17 cellular contexts compared by ENCODE assay signal in the genomic region with DNA sequence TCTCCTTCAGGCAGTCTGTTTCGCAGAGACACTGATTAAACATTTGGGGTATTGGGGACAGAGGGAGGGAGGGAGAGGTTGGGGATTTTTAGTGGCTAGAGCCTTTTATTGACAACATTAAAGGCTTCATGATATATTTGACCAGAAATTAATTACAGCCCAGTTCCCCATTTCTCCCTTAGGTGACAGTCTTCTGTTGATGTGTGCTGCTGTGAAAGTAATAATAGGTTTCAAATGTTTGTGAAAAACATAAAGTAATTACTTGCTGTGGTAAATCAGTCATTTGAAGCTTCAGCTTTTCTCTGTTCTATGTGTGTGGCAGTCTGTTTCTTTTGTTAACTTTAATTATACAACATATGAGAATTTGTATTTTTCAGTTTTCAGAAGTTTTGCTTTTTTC.
DNase-seq lines count a peak whose midpoint lies in the region; TF ChIP-seq lines count a peak whose summit lies in the region.
"Had no signal": no experiment of that assay in that cellular context is flagged by ENCODE, and none has a peak within 500 bp of the region (broad histone marks: within the 10 kb centered on the region; RNA-seq: fewer than 3 reads in every experiment).

No MANE protein-coding gene starts in this region.

- DNase-seq in NCI-H2227 treated with DMSO at 0.1 percent for 48 hours (lab: John Stamatoyannopoulos, UW) (peak; percentile 42), NCI-H2227 (lab: John Stamatoyannopoulos, UW; ENCODE audit: unreplicated experiment) (no peak), NCI-H2081 (lab: John Stamatoyannopoulos, UW) (peak; percentile 25 to 81), substantia nigra (lab: John Stamatoyannopoulos, UW) (no peak), erythroblast (lab: John Stamatoyannopoulos, UW) (no peak), SK-N-DZ (ENCODE audit: low spot score) (no peak)
- DNase-seq: AML-193; CD8-positive, alpha-beta memory T cell; GOT3; HCEC 1CT; MV-4-11; NCI-H187 treated with DMSO at 0.1 percent for 48 hours; NCI-H524 treated with DMSO at 0.1 percent for 48 hours; SIG-M5 had no signal

- no peak for TF ChIP-seq POLR2A in erythroblast (IDR thresholded peaks at IDR 0.05; ENCODE audit: low read length)

- H3K27ac ChIP-seq in VCaP, result peak overlapping the region; percentile 82
- no peak overlapping the region for H3K27ac ChIP-seq in substantia nigra (ENCODE audit: low read depth, low read length, poor library complexity, severe bottlenecking)
- H3K27ac ChIP-seq: KMS-11, RWPE1 had no signal

- 0 out of 2 replicates have a peak, but pooled peaks have one; percentile 8 for TF ChIP-seq CTCF in VCaP (conservative IDR thresholded peaks at IDR 0.05)

Comparison
In these comparisons a context has a peak if more than half of its experiments do, and no peak if none do; other contexts are left out.
1. DNase-seq: peak in NCI-H2227 treated with DMSO at 0.1 percent for 48 hours (single experiment) and NCI-H2081 (2 of 2); none in NCI-H2227 (single experiment), substantia nigra (0 of 49), erythroblast (0 of 2) and SK-N-DZ (single experiment).